In genomic region chr1:99849744-99850457, GRCh38 we compare ENCODE assay signal across 8 cellular contexts. TPM values are rescaled to one million over a fixed set of nuclear protein-coding genes. Genes with fewer than 3 reads are reported as not detected.
DNase-seq lines count a peak whose midpoint lies in the region; ATAC-seq, FAIRE-seq and TF ChIP-seq lines count a peak whose summit lies in the region.

Gene AGL (plus strand): TSS chr1:99850361. CDS start chr1:99851043, 682 bp downstream.

- H3K27ac ChIP-seq in OCI-LY3 (ENCODE audit: low read length), result peak within 1 kb of the TSS; percentile 14; the same call in 1 of the 2 replicates
- H3K27ac ChIP-seq in esophagus (ENCODE audit: low read depth in 2 of 2, low read length in 1 of 2), result peak within 1 kb of the TSS; percentile 90 to 93
- H3K27ac ChIP-seq in muscle layer of colon (ENCODE audit: low read depth, low read length), result peak within 1 kb of the TSS; percentile 75

- 1% methylated on average over 64 to 65 of the region's 65 CpGs for WGBS in esophagus, 2 donors

- peak within 1 kb of the TSS; percentile 99 for H2AFZ ChIP-seq in OCI-LY3 (ENCODE audit: low read depth, low read length)

- H3K4me2 ChIP-seq in OCI-LY3 (ENCODE audit: low read length), result peak within 1 kb of the TSS; percentile 89

- no peak for TF ChIP-seq CTCF in OCI-LY3 (IDR thresholded peaks at IDR 0.05; ENCODE audit: low read depth, low read length)

- H3K4me3 ChIP-seq in OCI-LY3 (ENCODE audit: low read length) (peak within 1 kb of the TSS; percentile 79), esophagus (ENCODE audit: low read depth in 1 of 2, low read length in 2 of 2) (peak within 1 kb of the TSS; percentile 81 to 85), muscle layer of colon (ENCODE audit: low read depth in 1 of 2, low read length in 2 of 2) (peak within 1 kb of the TSS; percentile 90 to 92)

- no peaks in the 10 kb centered on the region for H3K9me3 ChIP-seq in OCI-LY3 (ENCODE audit: insufficient read depth, low read length)
- H3K9me3 ChIP-seq in esophagus (ENCODE audit: control insufficient read depth in 2 of 2, insufficient read depth in 1 of 2, low read depth in 1 of 2, low read length in 1 of 2), result no peaks in the 10 kb centered on the region
- no peaks in the 10 kb centered on the region for H3K9me3 ChIP-seq in muscle layer of colon (ENCODE audit: low read length)

- H3K79me2 ChIP-seq in OCI-LY3 (ENCODE audit: low read length), result no peaks in the 10 kb centered on the region

- H3K9ac ChIP-seq in OCI-LY3 (ENCODE audit: low read length) (peak within 1 kb of the TSS; percentile 94), muscle layer of colon (ENCODE audit: low read length) (peak within 1 kb of the TSS; percentile 93)

- H4K20me1 ChIP-seq in OCI-LY3 (ENCODE audit: insufficient read depth, low read length), result no peaks in the 10 kb centered on the region

- no peaks in the 10 kb centered on the region for H3K36me3 ChIP-seq in OCI-LY3 (replicated peaks; ENCODE audit: low read depth, low read length)
- no peaks in the 10 kb centered on the region for H3K36me3 ChIP-seq in esophagus (ENCODE audit: control insufficient read depth in 2 of 2, insufficient read depth in 2 of 2, low read length in 1 of 2)
- no peaks in the 10 kb centered on the region for H3K36me3 ChIP-seq in muscle layer of colon (ENCODE audit: insufficient read depth, low read length)

- ATAC-seq in GM21367 (IDR thresholded peaks at IDR 0.05; ENCODE audit: unreplicated experiment), result peak; percentile 98

- H3K27me3 ChIP-seq in OCI-LY3 (ENCODE audit: low read depth, low read length), result no peaks in the 10 kb centered on the region
- H3K27me3 ChIP-seq in esophagus (ENCODE audit: control insufficient read depth in 1 of 2, insufficient read depth in 2 of 2, low read length in 2 of 2), result no peaks in the 10 kb centered on the region
- no peaks in the 10 kb centered on the region for H3K27me3 ChIP-seq in muscle layer of colon (ENCODE audit: control insufficient read depth in 1 of 2, insufficient read depth in 2 of 2, low read length in 2 of 2)

- in situ Hi-C loops in Caki2 (cut with HindIII; ENCODE audit: low pct_unique_long_range_greater_than_20kb, low sequenced_read_pairs), result no loop called here

- FAIRE-seq in HTR-8/SVneo (lab: Jason Lieb, UNC), result no peak

- peaks cover 12% of the 10 kb centered on the region for H3K4me1 ChIP-seq in OCI-LY3 (ENCODE audit: low read length)
- H3K4me1 ChIP-seq in esophagus (ENCODE audit: control insufficient read depth in 2 of 2, insufficient read depth in 2 of 2, low read length in 1 of 2), result no peaks in the 10 kb centered on the region
- H3K4me1 ChIP-seq in muscle layer of colon (ENCODE audit: insufficient read depth, low read length), result peaks cover 17% of the 10 kb centered on the region

- peak; percentile 74 for DNase-seq in Caki2 (ENCODE audit: low read depth)
- peak; percentile 73 for DNase-seq in HTR-8/SVneo (ENCODE audit: insufficient read length, low spot score)
- DNase-seq in activated T-cell treated with anti-CD3 and anti-CD28 coated beads for 48 hours (ENCODE audit: low read depth), result peak; percentile 84
- peak; percentile 71 for DNase-seq in stimulated activated CD8-positive, alpha-beta memory T cell treated with anti-CD3 and anti-CD28 coated beads, Interleukin-7, amount 100 ng/mL, for 24 hours (ENCODE audit: low read depth)

RNA-seq across cellular contexts. Expression of gene AGL, which starts in this region (rescaled TPM):
- 0.70 and 4.8 TPM in 2 replicates for total RNA-seq in Caki2 (2014; rRNA removed; shearing (Covaris generic); ENCODE audit: low replicate concordance)
- 1 to 10 TPM; 7.2 to 8.9 TPM for polyA plus RNA-seq in esophagus

Comparison
In these comparisons a context has a peak if more than half of its experiments do, and no peak if none do; other contexts are left out.
1. Peak in every context shown above with its lines: DNase-seq, ATAC-seq, H3K4me3 ChIP-seq and H3K27ac ChIP-seq.
2. H3K27ac ChIP-seq: peak in every context shown above with its lines; median percentile 92 in esophagus; 75 in muscle layer of colon; 14 in OCI-LY3.